In the genomic region with DNA sequence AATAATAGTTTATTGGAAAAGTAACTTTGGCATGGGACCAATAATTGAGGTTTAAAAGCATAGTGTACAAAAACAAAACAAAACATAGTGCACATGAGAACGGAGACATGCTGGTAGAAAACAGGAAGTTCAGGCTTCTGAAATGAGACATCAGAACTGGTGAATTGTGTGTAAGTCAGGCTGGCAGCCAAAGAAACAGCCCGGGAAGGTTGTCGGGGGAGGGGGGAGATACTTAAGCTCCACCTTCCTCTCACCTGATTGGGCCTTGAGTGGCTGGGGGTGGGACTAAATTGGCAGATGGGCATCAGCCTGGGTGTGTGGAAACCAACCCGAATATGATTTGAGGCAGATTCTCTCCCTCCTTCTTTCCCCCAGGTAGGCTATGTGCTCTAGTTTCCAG, we compare ENCODE assay signal across 1 cellular context.
TF ChIP-seq lines count a peak whose summit lies in the region.

No MANE protein-coding gene starts in this region.

TF ChIP-seq in GM23338, 12 proteins besides CTCF, POLR2A, EP300 and RAD21 (continued from another document):
- TF ChIP-seq, protein P1, sequence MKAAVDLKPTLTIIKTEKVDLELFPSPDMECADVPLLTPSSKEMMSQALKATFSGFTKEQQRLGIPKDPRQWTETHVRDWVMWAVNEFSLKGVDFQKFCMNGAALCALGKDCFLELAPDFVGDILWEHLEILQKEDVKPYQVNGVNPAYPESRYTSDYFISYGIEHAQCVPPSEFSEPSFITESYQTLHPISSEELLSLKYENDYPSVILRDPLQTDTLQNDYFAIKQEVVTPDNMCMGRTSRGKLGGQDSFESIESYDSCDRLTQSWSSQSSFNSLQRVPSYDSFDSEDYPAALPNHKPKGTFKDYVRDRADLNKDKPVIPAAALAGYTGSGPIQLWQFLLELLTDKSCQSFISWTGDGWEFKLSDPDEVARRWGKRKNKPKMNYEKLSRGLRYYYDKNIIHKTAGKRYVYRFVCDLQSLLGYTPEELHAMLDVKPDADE (IDR thresholded peaks at IDR 0.05) = no peak
- TF ChIP-seq CREB1 (CRISPR knock-in tag; IDR thresholded peaks at IDR 0.05; ENCODE audit: low read depth) = no peak
- no peak for TF ChIP-seq EZH2phosphoT487 (IDR thresholded peaks at IDR 0.05; ENCODE audit: unreplicated experiment)
- TF ChIP-seq ZNF331 (CRISPR knock-in tag; IDR thresholded peaks at IDR 0.05; ENCODE audit: low read depth) = no peak
- TF ChIP-seq, protein P2, sequence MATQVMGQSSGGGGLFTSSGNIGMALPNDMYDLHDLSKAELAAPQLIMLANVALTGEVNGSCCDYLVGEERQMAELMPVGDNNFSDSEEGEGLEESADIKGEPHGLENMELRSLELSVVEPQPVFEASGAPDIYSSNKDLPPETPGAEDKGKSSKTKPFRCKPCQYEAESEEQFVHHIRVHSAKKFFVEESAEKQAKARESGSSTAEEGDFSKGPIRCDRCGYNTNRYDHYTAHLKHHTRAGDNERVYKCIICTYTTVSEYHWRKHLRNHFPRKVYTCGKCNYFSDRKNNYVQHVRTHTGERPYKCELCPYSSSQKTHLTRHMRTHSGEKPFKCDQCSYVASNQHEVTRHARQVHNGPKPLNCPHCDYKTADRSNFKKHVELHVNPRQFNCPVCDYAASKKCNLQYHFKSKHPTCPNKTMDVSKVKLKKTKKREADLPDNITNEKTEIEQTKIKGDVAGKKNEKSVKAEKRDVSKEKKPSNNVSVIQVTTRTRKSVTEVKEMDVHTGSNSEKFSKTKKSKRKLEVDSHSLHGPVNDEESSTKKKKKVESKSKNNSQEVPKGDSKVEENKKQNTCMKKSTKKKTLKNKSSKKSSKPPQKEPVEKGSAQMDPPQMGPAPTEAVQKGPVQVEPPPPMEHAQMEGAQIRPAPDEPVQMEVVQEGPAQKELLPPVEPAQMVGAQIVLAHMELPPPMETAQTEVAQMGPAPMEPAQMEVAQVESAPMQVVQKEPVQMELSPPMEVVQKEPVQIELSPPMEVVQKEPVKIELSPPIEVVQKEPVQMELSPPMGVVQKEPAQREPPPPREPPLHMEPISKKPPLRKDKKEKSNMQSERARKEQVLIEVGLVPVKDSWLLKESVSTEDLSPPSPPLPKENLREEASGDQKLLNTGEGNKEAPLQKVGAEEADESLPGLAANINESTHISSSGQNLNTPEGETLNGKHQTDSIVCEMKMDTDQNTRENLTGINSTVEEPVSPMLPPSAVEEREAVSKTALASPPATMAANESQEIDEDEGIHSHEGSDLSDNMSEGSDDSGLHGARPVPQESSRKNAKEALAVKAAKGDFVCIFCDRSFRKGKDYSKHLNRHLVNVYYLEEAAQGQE (IDR thresholded peaks at IDR 0.05; ENCODE audit: unreplicated experiment) = no peak
- no peak for TF ChIP-seq JUNB (IDR thresholded peaks at IDR 0.05; ENCODE audit: unreplicated experiment)
